1 cellular context compared by ENCODE assay signal in the genomic region with DNA sequence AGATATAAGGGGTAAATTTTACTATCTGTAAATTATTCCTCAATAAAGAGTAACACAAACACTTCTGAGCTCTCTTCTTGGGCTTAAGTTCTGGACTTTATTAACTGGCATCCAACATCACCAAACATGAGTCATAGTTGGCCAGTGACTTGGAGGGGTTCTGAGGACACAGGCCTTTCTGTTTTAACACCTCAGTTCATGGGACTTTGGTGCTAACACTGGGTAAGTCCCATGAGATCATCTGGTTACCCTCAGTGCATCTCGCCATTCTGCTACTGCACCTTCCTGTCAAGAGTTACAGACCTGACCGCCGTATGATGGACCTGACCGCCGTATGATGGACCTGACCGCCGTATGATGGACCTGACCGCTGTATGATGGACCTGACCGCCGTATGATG.
TF ChIP-seq lines count a peak whose summit lies in the region.

No MANE protein-coding gene starts in this region.

TF ChIP-seq in GM12878, 131 proteins besides CTCF, POLR2A, EP300 and RAD21 (continued from another document):
- TF ChIP-seq RUNX3 (IDR thresholded peaks at IDR 0.05; ENCODE audit: low read length) (peak; percentile 67), MTA2 (IDR thresholded peaks at IDR 0.05; ENCODE audit: low read depth) (peak; percentile 66; the same call in 1 of the 2 replicates), HCFC1 (IDR thresholded peaks at IDR 0.05; ENCODE audit: low read length) (0 out of 2 replicates have a peak, but pooled peaks have one; percentile 12), CREB1 (IDR thresholded peaks at IDR 0.05; ENCODE audit: low read depth) (peak; percentile 32; the same call in 1 of the 2 replicates), IKZF1 (conservative IDR thresholded peaks at IDR 0.05) (peak; percentile 21; the same call in 1 of the 2 replicates), TARDBP (IDR thresholded peaks at IDR 0.05; ENCODE audit: borderline replicate concordance) (no peak), BCL11A (IDR thresholded peaks at IDR 0.05; ENCODE audit: low read depth, low read length) (peak; percentile 35; the same call in 1 of the 2 replicates), RBBP5 (conservative IDR thresholded peaks at IDR 0.05) (no peak), HDAC2 (IDR thresholded peaks at IDR 0.05) (no peak), TCF12 (IDR thresholded peaks at IDR 0.05; ENCODE audit: low read depth, low read length) (0 out of 2 replicates have a peak, but pooled peaks have one; percentile 20), MEF2A (IDR thresholded peaks at IDR 0.05; ENCODE audit: insufficient read depth, low read depth, low read length) (0 out of 2 replicates have a peak, but pooled peaks have one; percentile 27), ZNF622 (IDR thresholded peaks at IDR 0.05) (no peak), BHLHE40 (IDR thresholded peaks at IDR 0.05; ENCODE audit: borderline replicate concordance in 1 of 2, low read depth in 2 of 2, low read length in 1 of 2) (peak in 1 of 2 experiments; percentile 61; a peak in 2 of 4 replicates), RB1 (IDR thresholded peaks at IDR 0.05; ENCODE audit: borderline replicate concordance) (no peak), ATF7 (IDR thresholded peaks at IDR 0.05; ENCODE audit: low read depth) (peak; percentile 94), JUND (IDR thresholded peaks at IDR 0.05; ENCODE audit: low read depth, low read length) (peak; percentile 73), GATAD2B (conservative IDR thresholded peaks at IDR 0.05; ENCODE audit: low read depth) (peak; percentile 63), ETV6 (conservative IDR thresholded peaks at IDR 0.05 in 1 of 2, IDR thresholded peaks at IDR 0.05 in 1 of 2; ENCODE audit: borderline replicate concordance in 1 of 2, low read depth in 1 of 2) (no peak; a peak in 1 of 4 replicates), KDM1A (IDR thresholded peaks at IDR 0.05; ENCODE audit: borderline replicate concordance) (no peak), CHD1 (IDR thresholded peaks at IDR 0.05; ENCODE audit: low read depth, low read length) (peak; percentile 76; the same call in 1 of the 2 replicates), BACH1 (IDR thresholded peaks at IDR 0.05; ENCODE audit: borderline replicate concordance) (0 out of 2 replicates have a peak, but pooled peaks have one; percentile 9), NFIC (IDR thresholded peaks at IDR 0.05; ENCODE audit: low read depth, low read length) (peak; percentile 67), DPF2 (IDR thresholded peaks at IDR 0.05) (peak; percentile 64; the same call in 1 of the 2 replicates), PML (IDR thresholded peaks at IDR 0.05; ENCODE audit: low read length) (0 out of 2 replicates have a peak, but pooled peaks have one; percentile 48), SMC3 (IDR thresholded peaks at IDR 0.05; ENCODE audit: borderline replicate concordance, low read length) (no peak; the same call in 1 of the 2 replicates), MEF2B (IDR thresholded peaks at IDR 0.05; ENCODE audit: partially characterized antibody, poor library complexity, severe bottlenecking) (peak; percentile 86), POLR2AphosphoS5 (IDR thresholded peaks at IDR 0.05; ENCODE audit: low read length) (peak; percentile 10; the same call in 1 of the 2 replicates), POLR2AphosphoS2 (IDR thresholded peaks at IDR 0.05; ENCODE audit: low read depth, low read length) (no peak), ESRRA (IDR thresholded peaks at IDR 0.05; ENCODE audit: low read length) (0 out of 2 replicates have a peak, but pooled peaks have one; percentile 46), SREBF2 (IDR thresholded peaks at IDR 0.05; ENCODE audit: low read length) (no peak), LARP7 (IDR thresholded peaks at IDR 0.05) (no peak)
- TF ChIP-seq, protein P1, sequence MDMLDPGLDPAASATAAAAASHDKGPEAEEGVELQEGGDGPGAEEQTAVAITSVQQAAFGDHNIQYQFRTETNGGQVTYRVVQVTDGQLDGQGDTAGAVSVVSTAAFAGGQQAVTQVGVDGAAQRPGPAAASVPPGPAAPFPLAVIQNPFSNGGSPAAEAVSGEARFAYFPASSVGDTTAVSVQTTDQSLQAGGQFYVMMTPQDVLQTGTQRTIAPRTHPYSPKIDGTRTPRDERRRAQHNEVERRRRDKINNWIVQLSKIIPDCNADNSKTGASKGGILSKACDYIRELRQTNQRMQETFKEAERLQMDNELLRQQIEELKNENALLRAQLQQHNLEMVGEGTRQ (IDR thresholded peaks at IDR 0.05; ENCODE audit: borderline replicate concordance, low read depth, low read length), result no peak
- TF ChIP-seq, protein P2, sequence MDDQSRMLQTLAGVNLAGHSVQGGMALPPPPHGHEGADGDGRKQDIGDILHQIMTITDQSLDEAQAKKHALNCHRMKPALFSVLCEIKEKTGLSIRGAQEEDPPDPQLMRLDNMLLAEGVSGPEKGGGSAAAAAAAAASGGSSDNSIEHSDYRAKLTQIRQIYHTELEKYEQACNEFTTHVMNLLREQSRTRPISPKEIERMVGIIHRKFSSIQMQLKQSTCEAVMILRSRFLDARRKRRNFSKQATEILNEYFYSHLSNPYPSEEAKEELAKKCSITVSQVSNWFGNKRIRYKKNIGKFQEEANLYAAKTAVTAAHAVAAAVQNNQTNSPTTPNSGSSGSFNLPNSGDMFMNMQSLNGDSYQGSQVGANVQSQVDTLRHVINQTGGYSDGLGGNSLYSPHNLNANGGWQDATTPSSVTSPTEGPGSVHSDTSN (IDR thresholded peaks at IDR 0.05; ENCODE audit: insufficient replicate concordance, low read depth, low read length), result peak; percentile 4
- TF ChIP-seq, protein P3, sequence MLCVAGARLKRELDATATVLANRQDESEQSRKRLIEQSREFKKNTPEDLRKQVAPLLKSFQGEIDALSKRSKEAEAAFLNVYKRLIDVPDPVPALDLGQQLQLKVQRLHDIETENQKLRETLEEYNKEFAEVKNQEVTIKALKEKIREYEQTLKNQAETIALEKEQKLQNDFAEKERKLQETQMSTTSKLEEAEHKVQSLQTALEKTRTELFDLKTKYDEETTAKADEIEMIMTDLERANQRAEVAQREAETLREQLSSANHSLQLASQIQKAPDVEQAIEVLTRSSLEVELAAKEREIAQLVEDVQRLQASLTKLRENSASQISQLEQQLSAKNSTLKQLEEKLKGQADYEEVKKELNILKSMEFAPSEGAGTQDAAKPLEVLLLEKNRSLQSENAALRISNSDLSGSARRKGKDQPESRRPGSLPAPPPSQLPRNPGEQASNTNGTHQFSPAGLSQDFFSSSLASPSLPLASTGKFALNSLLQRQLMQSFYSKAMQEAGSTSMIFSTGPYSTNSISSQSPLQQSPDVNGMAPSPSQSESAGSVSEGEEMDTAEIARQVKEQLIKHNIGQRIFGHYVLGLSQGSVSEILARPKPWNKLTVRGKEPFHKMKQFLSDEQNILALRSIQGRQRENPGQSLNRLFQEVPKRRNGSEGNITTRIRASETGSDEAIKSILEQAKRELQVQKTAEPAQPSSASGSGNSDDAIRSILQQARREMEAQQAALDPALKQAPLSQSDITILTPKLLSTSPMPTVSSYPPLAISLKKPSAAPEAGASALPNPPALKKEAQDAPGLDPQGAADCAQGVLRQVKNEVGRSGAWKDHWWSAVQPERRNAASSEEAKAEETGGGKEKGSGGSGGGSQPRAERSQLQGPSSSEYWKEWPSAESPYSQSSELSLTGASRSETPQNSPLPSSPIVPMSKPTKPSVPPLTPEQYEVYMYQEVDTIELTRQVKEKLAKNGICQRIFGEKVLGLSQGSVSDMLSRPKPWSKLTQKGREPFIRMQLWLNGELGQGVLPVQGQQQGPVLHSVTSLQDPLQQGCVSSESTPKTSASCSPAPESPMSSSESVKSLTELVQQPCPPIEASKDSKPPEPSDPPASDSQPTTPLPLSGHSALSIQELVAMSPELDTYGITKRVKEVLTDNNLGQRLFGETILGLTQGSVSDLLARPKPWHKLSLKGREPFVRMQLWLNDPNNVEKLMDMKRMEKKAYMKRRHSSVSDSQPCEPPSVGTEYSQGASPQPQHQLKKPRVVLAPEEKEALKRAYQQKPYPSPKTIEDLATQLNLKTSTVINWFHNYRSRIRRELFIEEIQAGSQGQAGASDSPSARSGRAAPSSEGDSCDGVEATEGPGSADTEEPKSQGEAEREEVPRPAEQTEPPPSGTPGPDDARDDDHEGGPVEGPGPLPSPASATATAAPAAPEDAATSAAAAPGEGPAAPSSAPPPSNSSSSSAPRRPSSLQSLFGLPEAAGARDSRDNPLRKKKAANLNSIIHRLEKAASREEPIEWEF (IDR thresholded peaks at IDR 0.05; ENCODE audit: insufficient replicate concordance, low read depth, low read length), result peak; percentile 9
- TF ChIP-seq, protein P4, sequence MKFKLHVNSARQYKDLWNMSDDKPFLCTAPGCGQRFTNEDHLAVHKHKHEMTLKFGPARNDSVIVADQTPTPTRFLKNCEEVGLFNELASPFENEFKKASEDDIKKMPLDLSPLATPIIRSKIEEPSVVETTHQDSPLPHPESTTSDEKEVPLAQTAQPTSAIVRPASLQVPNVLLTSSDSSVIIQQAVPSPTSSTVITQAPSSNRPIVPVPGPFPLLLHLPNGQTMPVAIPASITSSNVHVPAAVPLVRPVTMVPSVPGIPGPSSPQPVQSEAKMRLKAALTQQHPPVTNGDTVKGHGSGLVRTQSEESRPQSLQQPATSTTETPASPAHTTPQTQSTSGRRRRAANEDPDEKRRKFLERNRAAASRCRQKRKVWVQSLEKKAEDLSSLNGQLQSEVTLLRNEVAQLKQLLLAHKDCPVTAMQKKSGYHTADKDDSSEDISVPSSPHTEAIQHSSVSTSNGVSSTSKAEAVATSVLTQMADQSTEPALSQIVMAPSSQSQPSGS (IDR thresholded peaks at IDR 0.05; ENCODE audit: low read length), result peak; percentile 87
- TF ChIP-seq, protein P5, sequence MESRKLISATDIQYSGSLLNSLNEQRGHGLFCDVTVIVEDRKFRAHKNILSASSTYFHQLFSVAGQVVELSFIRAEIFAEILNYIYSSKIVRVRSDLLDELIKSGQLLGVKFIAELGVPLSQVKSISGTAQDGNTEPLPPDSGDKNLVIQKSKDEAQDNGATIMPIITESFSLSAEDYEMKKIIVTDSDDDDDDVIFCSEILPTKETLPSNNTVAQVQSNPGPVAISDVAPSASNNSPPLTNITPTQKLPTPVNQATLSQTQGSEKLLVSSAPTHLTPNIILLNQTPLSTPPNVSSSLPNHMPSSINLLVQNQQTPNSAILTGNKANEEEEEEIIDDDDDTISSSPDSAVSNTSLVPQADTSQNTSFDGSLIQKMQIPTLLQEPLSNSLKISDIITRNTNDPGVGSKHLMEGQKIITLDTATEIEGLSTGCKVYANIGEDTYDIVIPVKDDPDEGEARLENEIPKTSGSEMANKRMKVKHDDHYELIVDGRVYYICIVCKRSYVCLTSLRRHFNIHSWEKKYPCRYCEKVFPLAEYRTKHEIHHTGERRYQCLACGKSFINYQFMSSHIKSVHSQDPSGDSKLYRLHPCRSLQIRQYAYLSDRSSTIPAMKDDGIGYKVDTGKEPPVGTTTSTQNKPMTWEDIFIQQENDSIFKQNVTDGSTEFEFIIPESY (IDR thresholded peaks at IDR 0.05), result 0 out of 2 replicates have a peak, but pooled peaks have one; percentile 26
- TF ChIP-seq, protein P6, sequence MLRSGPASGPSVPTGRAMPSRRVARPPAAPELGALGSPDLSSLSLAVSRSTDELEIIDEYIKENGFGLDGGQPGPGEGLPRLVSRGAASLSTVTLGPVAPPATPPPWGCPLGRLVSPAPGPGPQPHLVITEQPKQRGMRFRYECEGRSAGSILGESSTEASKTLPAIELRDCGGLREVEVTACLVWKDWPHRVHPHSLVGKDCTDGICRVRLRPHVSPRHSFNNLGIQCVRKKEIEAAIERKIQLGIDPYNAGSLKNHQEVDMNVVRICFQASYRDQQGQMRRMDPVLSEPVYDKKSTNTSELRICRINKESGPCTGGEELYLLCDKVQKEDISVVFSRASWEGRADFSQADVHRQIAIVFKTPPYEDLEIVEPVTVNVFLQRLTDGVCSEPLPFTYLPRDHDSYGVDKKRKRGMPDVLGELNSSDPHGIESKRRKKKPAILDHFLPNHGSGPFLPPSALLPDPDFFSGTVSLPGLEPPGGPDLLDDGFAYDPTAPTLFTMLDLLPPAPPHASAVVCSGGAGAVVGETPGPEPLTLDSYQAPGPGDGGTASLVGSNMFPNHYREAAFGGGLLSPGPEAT (IDR thresholded peaks at IDR 0.05; ENCODE audit: low read depth), result peak; percentile 63; the same call in 1 of the 2 replicates
- TF ChIP-seq, protein P7, sequence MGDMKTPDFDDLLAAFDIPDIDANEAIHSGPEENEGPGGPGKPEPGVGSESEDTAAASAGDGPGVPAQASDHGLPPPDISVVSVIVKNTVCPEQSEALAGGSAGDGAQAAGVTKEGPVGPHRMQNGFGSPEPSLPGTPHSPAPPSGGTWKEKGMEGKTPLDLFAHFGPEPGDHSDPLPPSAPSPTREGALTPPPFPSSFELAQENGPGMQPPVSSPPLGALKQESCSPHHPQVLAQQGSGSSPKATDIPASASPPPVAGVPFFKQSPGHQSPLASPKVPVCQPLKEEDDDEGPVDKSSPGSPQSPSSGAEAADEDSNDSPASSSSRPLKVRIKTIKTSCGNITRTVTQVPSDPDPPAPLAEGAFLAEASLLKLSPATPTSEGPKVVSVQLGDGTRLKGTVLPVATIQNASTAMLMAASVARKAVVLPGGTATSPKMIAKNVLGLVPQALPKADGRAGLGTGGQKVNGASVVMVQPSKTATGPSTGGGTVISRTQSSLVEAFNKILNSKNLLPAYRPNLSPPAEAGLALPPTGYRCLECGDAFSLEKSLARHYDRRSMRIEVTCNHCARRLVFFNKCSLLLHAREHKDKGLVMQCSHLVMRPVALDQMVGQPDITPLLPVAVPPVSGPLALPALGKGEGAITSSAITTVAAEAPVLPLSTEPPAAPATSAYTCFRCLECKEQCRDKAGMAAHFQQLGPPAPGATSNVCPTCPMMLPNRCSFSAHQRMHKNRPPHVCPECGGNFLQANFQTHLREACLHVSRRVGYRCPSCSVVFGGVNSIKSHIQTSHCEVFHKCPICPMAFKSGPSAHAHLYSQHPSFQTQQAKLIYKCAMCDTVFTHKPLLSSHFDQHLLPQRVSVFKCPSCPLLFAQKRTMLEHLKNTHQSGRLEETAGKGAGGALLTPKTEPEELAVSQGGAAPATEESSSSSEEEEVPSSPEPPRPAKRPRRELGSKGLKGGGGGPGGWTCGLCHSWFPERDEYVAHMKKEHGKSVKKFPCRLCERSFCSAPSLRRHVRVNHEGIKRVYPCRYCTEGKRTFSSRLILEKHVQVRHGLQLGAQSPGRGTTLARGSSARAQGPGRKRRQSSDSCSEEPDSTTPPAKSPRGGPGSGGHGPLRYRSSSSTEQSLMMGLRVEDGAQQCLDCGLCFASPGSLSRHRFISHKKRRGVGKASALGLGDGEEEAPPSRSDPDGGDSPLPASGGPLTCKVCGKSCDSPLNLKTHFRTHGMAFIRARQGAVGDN (IDR thresholded peaks at IDR 0.05), result peak; percentile 94
- TF ChIP-seq, protein P8, sequence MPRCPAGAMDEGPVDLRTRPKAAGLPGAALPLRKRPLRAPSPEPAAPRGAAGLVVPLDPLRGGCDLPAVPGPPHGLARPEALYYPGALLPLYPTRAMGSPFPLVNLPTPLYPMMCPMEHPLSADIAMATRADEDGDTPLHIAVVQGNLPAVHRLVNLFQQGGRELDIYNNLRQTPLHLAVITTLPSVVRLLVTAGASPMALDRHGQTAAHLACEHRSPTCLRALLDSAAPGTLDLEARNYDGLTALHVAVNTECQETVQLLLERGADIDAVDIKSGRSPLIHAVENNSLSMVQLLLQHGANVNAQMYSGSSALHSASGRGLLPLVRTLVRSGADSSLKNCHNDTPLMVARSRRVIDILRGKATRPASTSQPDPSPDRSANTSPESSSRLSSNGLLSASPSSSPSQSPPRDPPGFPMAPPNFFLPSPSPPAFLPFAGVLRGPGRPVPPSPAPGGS (IDR thresholded peaks at IDR 0.05; ENCODE audit: borderline replicate concordance, insufficient read depth, low read depth, low read length, poor library complexity, severe bottlenecking), result peak; percentile 88
TF ChIP-seq in GM12878: peak in this region for 34.
